ENCODE assay signal across 8 cellular contexts in genomic region chr5:140362875-140363630, GRCh38. TPM values are rescaled to one million over a fixed set of nuclear protein-coding genes. Genes with fewer than 3 reads are reported as not detected.
DNase-seq lines count a peak whose midpoint lies in the region; ATAC-seq and TF ChIP-seq lines count a peak whose summit lies in the region.

No MANE protein-coding gene starts in this region.

- TF ChIP-seq CTCF in RWPE2 (IDR thresholded peaks at IDR 0.05; ENCODE audit: poor library complexity, severe bottlenecking) (peak; percentile 98), thoracic aorta (IDR thresholded peaks at IDR 0.05) (peak; percentile 92)

- peak overlapping the region; percentile 7 to 84 (median 69) for H3K4me3 Mint-ChIP-seq in CD4-positive, CD25-positive, alpha-beta regulatory T cell

- H3K27me3 Mint-ChIP-seq in CD4-positive, CD25-positive, alpha-beta regulatory T cell = no peaks in the 10 kb centered on the region

- no peak overlapping the region for H3K27ac ChIP-seq in CD4-positive, CD25-positive, alpha-beta regulatory T cell (ENCODE audit: insufficient read depth, low read length, poor library complexity, severe bottlenecking)
- H3K27ac ChIP-seq in RWPE2 (ENCODE audit: poor library complexity, severe bottlenecking) (no peak overlapping the region), thoracic aorta (no peak overlapping the region)

- no peaks in the 10 kb centered on the region for H3K36me3 ChIP-seq in CD4-positive, CD25-positive, alpha-beta regulatory T cell (ENCODE audit: control insufficient read depth, insufficient read depth, low read length)
- H3K36me3 ChIP-seq in RWPE2 (ENCODE audit: low read depth) (no peaks in the 10 kb centered on the region), thoracic aorta (no peaks in the 10 kb centered on the region)

- H3K36me3 Mint-ChIP-seq in CD4-positive, CD25-positive, alpha-beta regulatory T cell = no peaks in the 10 kb centered on the region

- no peaks in the 10 kb centered on the region for H3K27me3 ChIP-seq in CD4-positive, CD25-positive, alpha-beta regulatory T cell (ENCODE audit: control insufficient read depth, insufficient read depth, low read length)
- H3K27me3 ChIP-seq in RWPE2 (ENCODE audit: insufficient read depth, poor library complexity, severe bottlenecking) (no peaks in the 10 kb centered on the region), thoracic aorta (replicated peaks; ENCODE audit: insufficient read depth) (no peaks in the 10 kb centered on the region)

- peaks cover 0 to 10% (median 3%) of the 10 kb centered on the region in 4 donors for H3K4me1 Mint-ChIP-seq in CD4-positive, CD25-positive, alpha-beta regulatory T cell

- H3K9me3 ChIP-seq in CD4-positive, CD25-positive, alpha-beta regulatory T cell (ENCODE audit: control insufficient read depth in 2 of 2, low read length in 2 of 2) = no peaks in the 10 kb centered on the region
- H3K9me3 ChIP-seq in RWPE2 (ENCODE audit: severe bottlenecking) = no peaks in the 10 kb centered on the region
- H3K9me3 ChIP-seq in thoracic aorta = no peaks in the 10 kb centered on the region

- DNase-seq in CD4-positive, CD25-positive, alpha-beta regulatory T cell = peak; percentile 66 to 81 (median 76)
- no peak for DNase-seq in RWPE2 (ENCODE audit: low spot score)
- DNase-seq in activated effector memory CD4-positive, alpha-beta T cell treated with Interleukin-2 at 50 U/mL for 16 hours = peak; percentile 71
- peak; percentile 34 for DNase-seq in foreskin melanocyte
- peak; percentile 56 for DNase-seq in occipital lobe (lab: John Stamatoyannopoulos, UW)
- no peak for DNase-seq in thoracic aorta (ENCODE audit: low spot score)

- H3K9me3 Mint-ChIP-seq in CD4-positive, CD25-positive, alpha-beta regulatory T cell = no peaks in the 10 kb centered on the region

- peak; percentile 83 to 90 for ATAC-seq in CD4-positive, CD25-positive, alpha-beta regulatory T cell (ENCODE audit: low read depth in 2 of 2)
- peak; percentile 79 for ATAC-seq in GM19324 (IDR thresholded peaks at IDR 0.05; ENCODE audit: low FRiP score, unreplicated experiment)
- peak; percentile 87 for ATAC-seq in HG03457 (IDR thresholded peaks at IDR 0.05; ENCODE audit: unreplicated experiment)
- ATAC-seq in RWPE2 (ENCODE audit: low read depth) = peak; percentile 66
- no peak for ATAC-seq in thoracic aorta (ENCODE audit: insufficient number of reproducible peaks, low FRiP score, low read depth)

- H3K27ac Mint-ChIP-seq in CD4-positive, CD25-positive, alpha-beta regulatory T cell = peak overlapping the region in 1 of 3 donors; percentile 42

- no peak overlapping the region for H3K4me3 ChIP-seq in CD4-positive, CD25-positive, alpha-beta regulatory T cell (ENCODE audit: low read depth, low read length)
- peak overlapping the region; percentile 19 for H3K4me3 ChIP-seq in RWPE2 (ENCODE audit: severe bottlenecking)
- H3K4me3 ChIP-seq in thoracic aorta = peak overlapping the region; percentile 62

- no peaks in the 10 kb centered on the region for H3K4me1 ChIP-seq in CD4-positive, CD25-positive, alpha-beta regulatory T cell (ENCODE audit: control insufficient read depth, insufficient read depth, low read length, poor library complexity, severe bottlenecking)
- H3K4me1 ChIP-seq in RWPE2 (ENCODE audit: insufficient read depth, poor library complexity, severe bottlenecking) = no peaks in the 10 kb centered on the region
- peaks cover 0 to 4% of the 10 kb centered on the region in 2 donors for H3K4me1 ChIP-seq in thoracic aorta (ENCODE audit: control insufficient read depth in 1 of 2, low read depth in 2 of 2)

RNA-seq across cellular contexts. Expression of gene SLC4A9, which starts 3.1 kb away (rescaled TPM):
- total RNA-seq in CD4-positive, CD25-positive, alpha-beta regulatory T cell = not detected
- polyA plus RNA-seq in CD4-positive, CD25-positive, alpha-beta regulatory T cell = not detected
- total RNA-seq in occipital lobe (under 0.01 TPM), thoracic aorta (not detected)

RNA-seq across cellular contexts. Expression of gene HBEGF, which starts 16.6 kb away (rescaled TPM):
- 0.47 TPM for total RNA-seq in CD4-positive, CD25-positive, alpha-beta regulatory T cell
- not detected for polyA plus RNA-seq in CD4-positive, CD25-positive, alpha-beta regulatory T cell
- total RNA-seq in occipital lobe (8.7 TPM), thoracic aorta (10 to 100 TPM; 22.6 to 36.0 TPM)

RNA-seq across cellular contexts. Expression of gene ANKHD1, which starts 38.6 kb away (rescaled TPM):
- total RNA-seq in CD4-positive, CD25-positive, alpha-beta regulatory T cell = 227 TPM
- 10 to 100 TPM; 58.2 to 78.2 (median 64.6) TPM for polyA plus RNA-seq in CD4-positive, CD25-positive, alpha-beta regulatory T cell
- total RNA-seq in occipital lobe = 104 TPM
- total RNA-seq in thoracic aorta = 100 to 1,000 TPM; 106 to 173 TPM

Comparison
In these comparisons a context has a peak if more than half of its experiments do, and no peak if none do; other contexts are left out.
1. DNase-seq: peak in CD4-positive, CD25-positive, alpha-beta regulatory T cell (3 of 3), activated effector memory CD4-positive, alpha-beta T cell treated with Interleukin-2 at 50 U/mL for 16 hours (single experiment), foreskin melanocyte (single experiment) and occipital lobe (single experiment); none in RWPE2 (single experiment) and thoracic aorta (single experiment).